In genomic region chr10:100993986-100994708, GRCh38 we compare ENCODE assay signal across 8 cellular contexts. TPM values are rescaled to one million over a fixed set of nuclear protein-coding genes. Genes with fewer than 3 reads are reported as not detected.
DNase-seq lines count a peak whose midpoint lies in the region; ATAC-seq, FAIRE-seq and TF ChIP-seq lines count a peak whose summit lies in the region.

No MANE protein-coding gene starts in this region.

- H3K9ac ChIP-seq in fibroblast of lung (ENCODE audit: insufficient read depth, low read length), result no peak overlapping the region

- ATAC-seq in activated CD4-positive, CD25-positive, alpha-beta regulatory T cell treated with anti-CD3 and anti-CD28 coated beads, Interleukin-2, amount 50 U/mL, for 24 hours, result no peak

- H3K27ac ChIP-seq in fibroblast of lung (ENCODE audit: insufficient read depth, low read length) (no peak overlapping the region), small intestine (ENCODE audit: low read depth in 1 of 2, low read length in 1 of 2) (no peak overlapping the region)

- H3K79me2 ChIP-seq in fibroblast of lung (ENCODE audit: control insufficient read depth, insufficient read depth, low read length), result peaks cover 10% of the 10 kb centered on the region

- TF ChIP-seq CTCF in fibroblast of lung (conservative IDR thresholded peaks at IDR 0.05 in 1 of 2, IDR thresholded peaks at IDR 0.05 in 1 of 2; ENCODE audit: low read depth in 1 of 2, low read length in 2 of 2), result peak; percentile 72 to 73

- peak; percentile 58 for DNase-seq in DMS 273 (lab: John Stamatoyannopoulos, UW; ENCODE audit: unreplicated experiment)
- no peak for DNase-seq in DMS 273 treated with DMSO at 0.1 percent for 48 hours (lab: John Stamatoyannopoulos, UW)
- peak; percentile 39 for DNase-seq in OCI-M1 (lab: John Stamatoyannopoulos, UW)
- peak in 1 of 2 donors; percentile 55 for DNase-seq in fibroblast of lung (ENCODE audit: low read depth in 2 of 2)
- peak; percentile 47 for DNase-seq in small intestine
- no peak for DNase-seq in GOT3 (lab: John Stamatoyannopoulos, UW)
- DNase-seq in stimulated activated CD4-positive, alpha-beta T cell treated with anti-CD3 and anti-CD28 coated beads, Interleukin-4, amount 100 ng/mL, for 1 hour, result no peak

- H3K9me3 ChIP-seq in fibroblast of lung (ENCODE audit: control insufficient read depth, insufficient read depth, low read depth, low read length) (no peaks in the 10 kb centered on the region), small intestine (ENCODE audit: control insufficient read depth, low read depth) (no peaks in the 10 kb centered on the region)

- peaks cover 15% of the 10 kb centered on the region for H3K36me3 ChIP-seq in fibroblast of lung (ENCODE audit: control insufficient read depth, insufficient read depth, low read length)
- peaks cover 0 to 4% of the 10 kb centered on the region in 2 donors for H3K36me3 ChIP-seq in small intestine (ENCODE audit: control insufficient read depth in 2 of 2, insufficient read depth in 2 of 2, low read length in 2 of 2)

- H3K4me1 ChIP-seq in fibroblast of lung (ENCODE audit: control insufficient read depth, extremely low read depth, insufficient read depth, low read length) (peaks cover 10% of the 10 kb centered on the region), small intestine (ENCODE audit: control insufficient read depth in 2 of 2, insufficient read depth in 1 of 2, low read depth in 1 of 2, low read length in 1 of 2) (peaks cover 3% of the 10 kb centered on the region in 2 donors)

- H2AFZ ChIP-seq in fibroblast of lung (ENCODE audit: low read length), result no peak overlapping the region

- H3K4me2 ChIP-seq in fibroblast of lung (ENCODE audit: extremely low read depth, insufficient read depth, low read length), result no peak overlapping the region

- 54 to 61% (median 61%) methylated on average over 10 of the region's 10 CpGs for WGBS in small intestine, 3 donors

- no peaks in the 10 kb centered on the region for H4K20me1 ChIP-seq in fibroblast of lung (ENCODE audit: control insufficient read depth, extremely low read depth, insufficient read depth, low read length)

- FAIRE-seq in small intestine (lab: Jason Lieb, UNC), result no peak

- H3K4me3 ChIP-seq in fibroblast of lung (replicated peaks in 1 of 4; ENCODE audit: control extremely low read depth in 1 of 4, insufficient read depth in 1 of 4, low read depth in 3 of 4, low read length in 4 of 4), result no peak overlapping the region
- no peak overlapping the region for H3K4me3 ChIP-seq in small intestine (ENCODE audit: low read depth in 1 of 2, low read length in 2 of 2)

- H3K27me3 ChIP-seq in fibroblast of lung (ENCODE audit: control insufficient read depth, insufficient read depth, low read length), result no peaks in the 10 kb centered on the region
- no peaks in the 10 kb centered on the region for H3K27me3 ChIP-seq in small intestine (ENCODE audit: control insufficient read depth in 2 of 2, insufficient read depth in 2 of 2, low read length in 2 of 2)

RNA-seq across cellular contexts. Expression of gene LZTS2, which starts 5.5 kb away (rescaled TPM):
- 120 and 129 TPM in 2 replicates for total RNA-seq in fibroblast of lung
- polyA plus RNA-seq in fibroblast of lung, result 33.2 and 34.7 TPM in 2 replicates
- polyA plus RNA-seq in fibroblast of lung (2012), result 71.7 and 81.3 TPM in 2 replicates
- 51.1 and 59.0 TPM in 2 replicates for polyA minus RNA-seq in fibroblast of lung (ENCODE audit: low replicate concordance)
- 10 to 100 TPM; 13.6 to 41.3 (median 16.8) TPM for polyA plus RNA-seq in small intestine

RNA-seq across cellular contexts. Expression of gene TWNK, which starts 6.8 kb away (rescaled TPM):
- total RNA-seq in fibroblast of lung, result 6.1 and 8.0 TPM in 2 replicates
- polyA plus RNA-seq in fibroblast of lung (3.8 and 6.7 TPM in 2 replicates), small intestine (1 to 10 TPM; 1.6 to 7.7 (median 1.8) TPM)
- 4.1 and 6.2 TPM in 2 replicates for polyA plus RNA-seq in fibroblast of lung (2012)
- 7.5 and 14.6 TPM in 2 replicates for polyA minus RNA-seq in fibroblast of lung (ENCODE audit: low replicate concordance)

RNA-seq across cellular contexts. Expression of gene MRPL43, which starts 6.8 kb away (rescaled TPM):
- total RNA-seq in fibroblast of lung, result 54.4 and 61.4 TPM in 2 replicates
- polyA plus RNA-seq in fibroblast of lung (62.1 and 87.5 TPM in 2 replicates), small intestine (100 to 1,000 TPM; 106 to 122 (median 108) TPM)
- polyA plus RNA-seq in fibroblast of lung (2012), result 102 and 139 TPM in 2 replicates
- 31.9 and 43.6 TPM in 2 replicates for polyA minus RNA-seq in fibroblast of lung (ENCODE audit: low replicate concordance)

RNA-seq across cellular contexts. Expression of gene SEMA4G, which starts 24.8 kb away (rescaled TPM):
- total RNA-seq in fibroblast of lung, result 0.51 and 1.8 TPM in 2 replicates
- polyA plus RNA-seq in fibroblast of lung (3.2 and 3.5 TPM in 2 replicates), small intestine (100 to 1,000 TPM in 1 of 3 donors, 10 to 100 TPM in 2; 44.9 to 147 (median 61.1) TPM)
- 3.7 and 5.5 TPM in 2 replicates for polyA plus RNA-seq in fibroblast of lung (2012)
- 13.9 and 14.5 TPM in 2 replicates for polyA minus RNA-seq in fibroblast of lung (ENCODE audit: low replicate concordance)

RNA-seq across cellular contexts. Expression of gene PDZD7, which starts 36.8 kb away (rescaled TPM):
- total RNA-seq in fibroblast of lung, result 1.3 TPM in 2 replicates
- polyA plus RNA-seq in fibroblast of lung, result 0.42 and 0.50 TPM in 2 replicates
- 1.0 and 1.4 TPM in 2 replicates for polyA plus RNA-seq in fibroblast of lung (2012)
- polyA minus RNA-seq in fibroblast of lung (ENCODE audit: low replicate concordance), result 0.08 TPM in 1 of 2 replicates, not detected in the other
- polyA plus RNA-seq in small intestine, result 10 to 100 TPM in 2 of 3 donors, 1 to 10 TPM in 1; 3.1 to 38.5 (median 19.2) TPM

Comparison
In these comparisons a context has a peak if more than half of its experiments do, and no peak if none do; other contexts are left out.
1. DNase-seq: peak in DMS 273 (single experiment), OCI-M1 (single experiment) and small intestine (single experiment); none in DMS 273 treated with DMSO at 0.1 percent for 48 hours (single experiment), GOT3 (single experiment) and stimulated activated CD4-positive, alpha-beta T cell treated with anti-CD3 and anti-CD28 coated beads, Interleukin-4, amount 100 ng/mL, for 1 hour (single experiment).